12 cellular contexts compared by ENCODE assay signal in genomic region chr12:6779667-6780459, GRCh38. TPM values are rescaled to one million over a fixed set of nuclear protein-coding genes. Genes with fewer than 3 reads are reported as not detected.
DNase-seq lines count a peak whose midpoint lies in the region; ATAC-seq and TF ChIP-seq lines count a peak whose summit lies in the region.
"Had no signal": no experiment of that assay in that cellular context is flagged by ENCODE, and none has a peak within 500 bp of the region (broad histone marks: within the 10 kb centered on the region; RNA-seq: fewer than 3 reads in every experiment).

No MANE protein-coding gene starts in this region.

- intact Hi-C loops in left ventricle myocardium inferior (cut with micrococcal nuclease) (no loop called here), heart left ventricle (cut with DNase I) (loop anchor here (1.0 to 10.0 kb wide), 13 partner anchors 25 to 165 kb away; partner anchors contain the start of genes MLF2 (in 5 of the 10), GPR162 (in 1 of the 10) and P3H3 (in 1 of the 10))
- intact Hi-C loops in activated T-helper 1 cell treated with anti-CD3 and anti-CD28 coated beads, Interleukin-12 subunit alpha, Interleukin-12 subunit beta, Interleukin-2, Interleukin-4 antibody, amounts not matched to agents 30 ng/mL and 10 ng/mL and 1 ng/mL, durations not matched to agents 14 hours and 24 hours and 36 hours (cut with micrococcal nuclease): loop anchor here (1.0 to 2.0 kb wide), 5 partner anchors 8 to 45 kb away; partner anchors contain the start of genes CD4, LAG3, MLF2 and PTMS

- H3K9me3 ChIP-seq in left ventricle myocardium inferior (replicated peaks) (no peaks in the 10 kb centered on the region), heart left ventricle (no peaks in the 10 kb centered on the region)

- peak overlapping the region; percentile 91 for H3K27ac Mint-ChIP-seq in activated T-helper 1 cell treated with anti-CD3 and anti-CD28 coated beads, Interleukin-12 subunit alpha, Interleukin-12 subunit beta, Interleukin-2, Interleukin-4 antibody, amounts not matched to agents 30 ng/mL and 10 ng/mL and 1 ng/mL, durations not matched to agents 14 hours and 24 hours and 36 hours
- peak overlapping the region; percentile 42 for H3K27ac Mint-ChIP-seq in type B pancreatic cell

- no peak overlapping the region for H3K4me3 ChIP-seq in left ventricle myocardium inferior
- H3K4me3 ChIP-seq in heart left ventricle: no peak overlapping the region
- H3K4me3 ChIP-seq: cardiac muscle cell, lung had no signal

- no peak for TF ChIP-seq POLR2A in heart left ventricle (IDR thresholded peaks at IDR 0.05)

- H3K36me3 Mint-ChIP-seq in activated T-helper 1 cell treated with anti-CD3 and anti-CD28 coated beads, Interleukin-12 subunit alpha, Interleukin-12 subunit beta, Interleukin-2, Interleukin-4 antibody, amounts not matched to agents 30 ng/mL and 10 ng/mL and 1 ng/mL, durations not matched to agents 14 hours and 24 hours and 36 hours (ENCODE audit: low read depth): peaks cover 33% of the 10 kb centered on the region
- H3K36me3 Mint-ChIP-seq in type B pancreatic cell: peaks cover 10% of the 10 kb centered on the region

- H3K27me3 Mint-ChIP-seq in activated T-helper 1 cell treated with anti-CD3 and anti-CD28 coated beads, Interleukin-12 subunit alpha, Interleukin-12 subunit beta, Interleukin-2, Interleukin-4 antibody, amounts not matched to agents 30 ng/mL and 10 ng/mL and 1 ng/mL, durations not matched to agents 14 hours and 24 hours and 36 hours (ENCODE audit: insufficient read depth): no peaks in the 10 kb centered on the region
- peaks cover 51% of the 10 kb centered on the region for H3K27me3 Mint-ChIP-seq in type B pancreatic cell

- H3K36me3 ChIP-seq in left ventricle myocardium inferior: no peaks in the 10 kb centered on the region
- no peaks in the 10 kb centered on the region for H3K36me3 ChIP-seq in heart left ventricle
- H3K36me3 ChIP-seq: cardiac muscle cell had no signal

- ATAC-seq in heart left ventricle: no peak
- peak; percentile 66 for ATAC-seq in left lobe of liver
- ATAC-seq in HG03135 (IDR thresholded peaks at IDR 0.05; ENCODE audit: unreplicated experiment): no peak

- no peaks in the 10 kb centered on the region for H3K9me3 Mint-ChIP-seq in activated T-helper 1 cell treated with anti-CD3 and anti-CD28 coated beads, Interleukin-12 subunit alpha, Interleukin-12 subunit beta, Interleukin-2, Interleukin-4 antibody, amounts not matched to agents 30 ng/mL and 10 ng/mL and 1 ng/mL, durations not matched to agents 14 hours and 24 hours and 36 hours
- H3K9me3 Mint-ChIP-seq in type B pancreatic cell: no peaks in the 10 kb centered on the region

- 90 to 95% (median 92%) methylated on average over 8 of the region's 8 CpGs for WGBS in heart left ventricle, 4 donors

- H3K4me3 Mint-ChIP-seq in activated T-helper 1 cell treated with anti-CD3 and anti-CD28 coated beads, Interleukin-12 subunit alpha, Interleukin-12 subunit beta, Interleukin-2, Interleukin-4 antibody, amounts not matched to agents 30 ng/mL and 10 ng/mL and 1 ng/mL, durations not matched to agents 14 hours and 24 hours and 36 hours: peak overlapping the region; percentile 57
- no peak overlapping the region for H3K4me3 Mint-ChIP-seq in type B pancreatic cell

- peaks cover 89% of the 10 kb centered on the region for H3K4me1 Mint-ChIP-seq in activated T-helper 1 cell treated with anti-CD3 and anti-CD28 coated beads, Interleukin-12 subunit alpha, Interleukin-12 subunit beta, Interleukin-2, Interleukin-4 antibody, amounts not matched to agents 30 ng/mL and 10 ng/mL and 1 ng/mL, durations not matched to agents 14 hours and 24 hours and 36 hours (ENCODE audit: low read depth)
- peaks cover 17% of the 10 kb centered on the region for H3K4me1 Mint-ChIP-seq in type B pancreatic cell (ENCODE audit: unreplicated experiment)

- no peak for DNase-seq in left ventricle myocardium inferior
- no peak for DNase-seq in heart left ventricle
- no peak for DNase-seq in activated T-helper 1 cell treated with anti-CD3 and anti-CD28 coated beads, Interleukin-12 subunit alpha, Interleukin-12 subunit beta, Interleukin-2, Interleukin-4 antibody, amounts not matched to agents 30 ng/mL and 10 ng/mL and 1 ng/mL, durations not matched to agents 14 hours and 24 hours and 36 hours (ENCODE audit: low spot score)
- peak; percentile 90 for DNase-seq in left lobe of liver (ENCODE audit: low spot score)
- DNase-seq in type B pancreatic cell (ENCODE audit: extremely low spot score, unreplicated experiment): no peak
- DNase-seq in globus pallidus (ENCODE audit: low spot score): no peak
- DNase-seq in SHP77 (lab: John Stamatoyannopoulos, UW): no peak

- peaks cover 7% of the 10 kb centered on the region for H3K27me3 ChIP-seq in left ventricle myocardium inferior (ENCODE audit: low read depth)
- peaks cover 0 to 11% (median 0%) of the 10 kb centered on the region in 9 donors for H3K27me3 ChIP-seq in heart left ventricle
- H3K27me3 ChIP-seq: cardiac muscle cell had no signal

- H3K27ac ChIP-seq in left ventricle myocardium inferior (replicated peaks) (peak overlapping the region; percentile 83), heart left ventricle (peak overlapping the region in 1 of 12 donors; percentile 75)

- TF ChIP-seq CTCF in left ventricle myocardium inferior (IDR thresholded peaks at IDR 0.05; ENCODE audit: borderline replicate concordance): no peak
- TF ChIP-seq CTCF in heart left ventricle (IDR thresholded peaks at IDR 0.05): no peak
- no peak for TF ChIP-seq CTCF in type B pancreatic cell (conservative IDR thresholded peaks at IDR 0.05)

- H3K4me1 ChIP-seq in left ventricle myocardium inferior (peaks cover 18% of the 10 kb centered on the region), heart left ventricle (peaks cover 0 to 21% (median 14%) of the 10 kb centered on the region in 12 donors)

RNA-seq across cellular contexts. Expression of gene LAG3, which starts 7.5 kb away (rescaled TPM):
- total RNA-seq in left ventricle myocardium inferior (not detected), heart left ventricle (1 to 10 TPM in 2 of 9 donors, under 1 TPM in 3, not detected in 4; 0.10 to 1.5 (median 0.43) TPM), left lobe of liver (2.8 TPM), type B pancreatic cell (ENCODE audit: low replicate concordance) (0.52 and 2.6 TPM in 2 replicates)
- polyA plus RNA-seq in heart left ventricle: under 1 TPM; 0.03 to 0.34 TPM
- total RNA-seq in activated T-helper 1 cell treated with anti-CD3 and anti-CD28 coated beads, Interleukin-12 subunit alpha, Interleukin-12 subunit beta, Interleukin-2, Interleukin-4 antibody, amounts not matched to agents 30 ng/mL and 10 ng/mL and 1 ng/mL, durations not matched to agents 14 hours and 24 hours and 36 hours: 268 and 275 TPM in 2 replicates
- total RNA-seq: epithelial cell of proximal tubule had no signal
- polyA plus RNA-seq: cardiac muscle cell had no signal

RNA-seq across cellular contexts. Expression of gene CD4, which starts 9.5 kb away (rescaled TPM):
- total RNA-seq in left ventricle myocardium inferior (7.4 TPM), heart left ventricle (10 to 100 TPM in 2 of 9 donors, 1 to 10 TPM in 7; 3.0 to 71.9 (median 5.4) TPM), left lobe of liver (22.7 TPM), type B pancreatic cell (ENCODE audit: low replicate concordance) (0.64 and 0.65 TPM in 2 replicates)
- 1 to 10 TPM; 1.1 to 3.2 TPM for polyA plus RNA-seq in heart left ventricle
- total RNA-seq in activated T-helper 1 cell treated with anti-CD3 and anti-CD28 coated beads, Interleukin-12 subunit alpha, Interleukin-12 subunit beta, Interleukin-2, Interleukin-4 antibody, amounts not matched to agents 30 ng/mL and 10 ng/mL and 1 ng/mL, durations not matched to agents 14 hours and 24 hours and 36 hours: 311 TPM in 2 replicates

RNA-seq across cellular contexts. Expression of gene PTMS, which starts 13.7 kb away (rescaled TPM):
- total RNA-seq in left ventricle myocardium inferior: 104 TPM
- total RNA-seq in heart left ventricle: 100 to 1,000 TPM in 5 of 9 donors, 10 to 100 TPM in 4; 72.9 to 227 (median 100) TPM
- polyA plus RNA-seq in heart left ventricle: 100 to 1,000 TPM; 274 to 331 TPM
- total RNA-seq in activated T-helper 1 cell treated with anti-CD3 and anti-CD28 coated beads, Interleukin-12 subunit alpha, Interleukin-12 subunit beta, Interleukin-2, Interleukin-4 antibody, amounts not matched to agents 30 ng/mL and 10 ng/mL and 1 ng/mL, durations not matched to agents 14 hours and 24 hours and 36 hours: 247 and 262 TPM in 2 replicates
- 406 TPM for total RNA-seq in left lobe of liver
- total RNA-seq in type B pancreatic cell (ENCODE audit: low replicate concordance): 191 and 395 TPM in 2 replicates

RNA-seq across cellular contexts. Expression of gene MLF2, which starts 26.9 kb away (rescaled TPM):
- total RNA-seq in left ventricle myocardium inferior: 153 TPM
- total RNA-seq in heart left ventricle: 100 to 1,000 TPM; 126 to 207 (median 152) TPM
- polyA plus RNA-seq in heart left ventricle: 100 to 1,000 TPM; 136 to 231 TPM
- total RNA-seq in activated T-helper 1 cell treated with anti-CD3 and anti-CD28 coated beads, Interleukin-12 subunit alpha, Interleukin-12 subunit beta, Interleukin-2, Interleukin-4 antibody, amounts not matched to agents 30 ng/mL and 10 ng/mL and 1 ng/mL, durations not matched to agents 14 hours and 24 hours and 36 hours: 159 and 161 TPM in 2 replicates
- 133 TPM for total RNA-seq in left lobe of liver
- total RNA-seq in type B pancreatic cell (ENCODE audit: low replicate concordance): 187 and 371 TPM in 2 replicates

RNA-seq across cellular contexts. Expression of gene GPR162, which starts 41.8 kb away (rescaled TPM):
- total RNA-seq in left ventricle myocardium inferior: 6.5 TPM
- 1 to 10 TPM; 1.8 to 5.2 (median 2.9) TPM for total RNA-seq in heart left ventricle
- 1 to 10 TPM; 4.4 to 7.7 TPM for polyA plus RNA-seq in heart left ventricle
- 0.29 and 0.32 TPM in 2 replicates for total RNA-seq in activated T-helper 1 cell treated with anti-CD3 and anti-CD28 coated beads, Interleukin-12 subunit alpha, Interleukin-12 subunit beta, Interleukin-2, Interleukin-4 antibody, amounts not matched to agents 30 ng/mL and 10 ng/mL and 1 ng/mL, durations not matched to agents 14 hours and 24 hours and 36 hours
- 1.3 TPM for total RNA-seq in left lobe of liver
- 5.4 and 17.8 TPM in 2 replicates for total RNA-seq in type B pancreatic cell (ENCODE audit: low replicate concordance)
- total RNA-seq: GM12878 had no signal
- polyA plus RNA-seq: GM12878 had no signal

Comparison
In these comparisons a context has a peak if more than half of its experiments do, and no peak if none do; other contexts are left out.
1. RNA of gene LAG3, which starts 7.5 kb away (total RNA-seq): 268 to 275 TPM in activated T-helper 1 cell treated with anti-CD3 and anti-CD28 coated beads, Interleukin-12 subunit alpha, Interleukin-12 subunit beta, Interleukin-2, Interleukin-4 antibody, amounts not matched to agents 30 ng/mL and 10 ng/mL and 1 ng/mL, durations not matched to agents 14 hours and 24 hours and 36 hours; 2.8 TPM in left lobe of liver (single experiment), 0.52 to 2.6 TPM in type B pancreatic cell, not detected in left ventricle myocardium inferior (single experiment) and 0.10 to 1.5 TPM in heart left ventricle; every median in the first group is over 10 times any median in the second.